In the genomic region with DNA sequence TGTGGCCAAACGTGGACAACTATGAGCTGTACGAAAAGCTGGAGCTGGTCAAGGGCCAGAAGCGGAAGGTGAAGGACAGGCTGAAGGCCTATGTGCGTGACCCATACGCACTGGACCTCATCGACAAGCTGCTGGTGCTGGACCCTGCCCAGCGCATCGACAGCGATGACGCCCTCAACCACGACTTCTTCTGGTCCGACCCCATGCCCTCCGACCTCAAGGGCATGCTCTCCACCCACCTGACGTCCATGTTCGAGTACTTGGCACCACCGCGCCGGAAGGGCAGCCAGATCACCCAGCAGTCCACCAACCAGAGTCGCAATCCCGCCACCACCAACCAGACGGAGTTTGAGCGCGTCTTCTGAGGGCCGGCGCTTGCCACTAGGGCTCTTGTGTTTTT, we compare ENCODE assay signal across 1 cellular context.
TF ChIP-seq lines count a peak whose summit lies in the region.

No MANE protein-coding gene starts in this region.

TF ChIP-seq in GM12878, 131 proteins besides CTCF, POLR2A, EP300 and RAD21:
- TF ChIP-seq ZNF622 (IDR thresholded peaks at IDR 0.05) (no peak), RAD51 (IDR thresholded peaks at IDR 0.05) (no peak), CREM (IDR thresholded peaks at IDR 0.05; ENCODE audit: low read depth) (no peak), PAX8 (IDR thresholded peaks at IDR 0.05) (no peak), ZSCAN29 (IDR thresholded peaks at IDR 0.05) (no peak), ZNF24 (IDR thresholded peaks at IDR 0.05) (no peak), MTA2 (IDR thresholded peaks at IDR 0.05; ENCODE audit: low read depth) (no peak), NR2F1 (conservative IDR thresholded peaks at IDR 0.05) (no peak), BACH1 (IDR thresholded peaks at IDR 0.05; ENCODE audit: borderline replicate concordance) (no peak), MTA3 (IDR thresholded peaks at IDR 0.05; ENCODE audit: borderline replicate concordance, low read length) (no peak), NFYA (IDR thresholded peaks at IDR 0.05; ENCODE audit: borderline replicate concordance, low read depth, low read length) (no peak)
- TF ChIP-seq, protein P1, sequence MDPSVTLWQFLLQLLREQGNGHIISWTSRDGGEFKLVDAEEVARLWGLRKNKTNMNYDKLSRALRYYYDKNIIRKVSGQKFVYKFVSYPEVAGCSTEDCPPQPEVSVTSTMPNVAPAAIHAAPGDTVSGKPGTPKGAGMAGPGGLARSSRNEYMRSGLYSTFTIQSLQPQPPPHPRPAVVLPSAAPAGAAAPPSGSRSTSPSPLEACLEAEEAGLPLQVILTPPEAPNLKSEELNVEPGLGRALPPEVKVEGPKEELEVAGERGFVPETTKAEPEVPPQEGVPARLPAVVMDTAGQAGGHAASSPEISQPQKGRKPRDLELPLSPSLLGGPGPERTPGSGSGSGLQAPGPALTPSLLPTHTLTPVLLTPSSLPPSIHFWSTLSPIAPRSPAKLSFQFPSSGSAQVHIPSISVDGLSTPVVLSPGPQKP (IDR thresholded peaks at IDR 0.05; ENCODE audit: low read depth, low read length), result no peak
- TF ChIP-seq, protein P2, sequence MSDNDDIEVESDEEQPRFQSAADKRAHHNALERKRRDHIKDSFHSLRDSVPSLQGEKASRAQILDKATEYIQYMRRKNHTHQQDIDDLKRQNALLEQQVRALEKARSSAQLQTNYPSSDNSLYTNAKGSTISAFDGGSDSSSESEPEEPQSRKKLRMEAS (IDR thresholded peaks at IDR 0.05; ENCODE audit: low read depth, low read length), result no peak
